ENCODE assay signal across 16 cellular contexts in genomic region chr5:14149672-14150053, GRCh38. TPM values are rescaled to one million over a fixed set of nuclear protein-coding genes. Genes with fewer than 3 reads are reported as not detected.
A peak's percentile ranks its signal among the peaks of the same experiment; 100 is the strongest.
DNase-seq lines count a peak whose midpoint lies in the region; ATAC-seq, FAIRE-seq and TF ChIP-seq lines count a peak whose summit lies in the region.
"Had no signal": no experiment of that assay in that cellular context is flagged by ENCODE, and none has a peak within 500 bp of the region (broad histone marks: within the 10 kb centered on the region; RNA-seq: fewer than 3 reads in every experiment).

No MANE protein-coding gene starts in this region.

- POLR2A ChIA-PET in MCF 10A (lab: Yijun Ruan, JAX) (no interaction called here), HepG2 (lab: Yijun Ruan, JAX) (interaction anchor here (1.2 to 2.5 kb wide), 5 partner anchors 10 to 59 kb away, joined by 3 to 17 read pairs (median 5); no protein-coding TSS in a partner anchor)

- H3K4me3 Mint-ChIP-seq in MCF 10A (ENCODE audit: unreplicated experiment), result no peak overlapping the region
- peak overlapping the region; percentile 35 to 63 for H3K4me3 Mint-ChIP-seq in stimulated activated naive B cell treated with anti-CD40 and anti-IgM and Interleukin-4, amounts not matched to agents 10 μg/mL and 1 μg/mL and 100 μg/mL, for 72 hours

- 7% methylated on average over 2 of the region's 2 CpGs for WGBS in HepG2 (ENCODE audit: low lambda C conversion rate)

- H3K27ac Mint-ChIP-seq in MCF 10A (ENCODE audit: low read depth, unreplicated experiment), result peak overlapping the region; percentile 59
- H3K27ac Mint-ChIP-seq in stimulated activated naive B cell treated with anti-CD40 and anti-IgM and Interleukin-4, amounts not matched to agents 10 μg/mL and 1 μg/mL and 100 μg/mL, for 72 hours, result peak overlapping the region; percentile 82

- H3K4me3 ChIP-seq in breast epithelium (no peak overlapping the region), RWPE2 (ENCODE audit: severe bottlenecking) (no peak overlapping the region), HepG2 (replicated peaks in 1 of 3; ENCODE audit: insufficient read depth in 1 of 3, low read depth in 2 of 3, low read length in 3 of 3) (peak overlapping the region; percentile 44 to 64 (median 51))

- H4K20me1 ChIP-seq in HepG2 (ENCODE audit: insufficient read depth, low read length), result peaks cover 67% of the 10 kb centered on the region

- intact Hi-C loops in MCF 10A (cut with micrococcal nuclease), result no loop called here
- intact Hi-C loops in breast epithelium (cut with DNase I; ENCODE audit: low total_unique reads), result loop anchor here (5.0 kb wide), 1 partner anchor 838 kb away; no protein-coding TSS in a partner anchor
- intact Hi-C loops in HepG2 (cut with micrococcal nuclease; ENCODE audit: unreplicated experiment), result loop anchor here (1.0 to 10.0 kb wide), 4 partner anchors 19 to 515 kb away; partner anchors contain the start of gene OTULIN

- no peaks in the 10 kb centered on the region for H3K27me3 Mint-ChIP-seq in MCF 10A (ENCODE audit: insufficient read depth, unreplicated experiment)
- H3K27me3 Mint-ChIP-seq in stimulated activated naive B cell treated with anti-CD40 and anti-IgM and Interleukin-4, amounts not matched to agents 10 μg/mL and 1 μg/mL and 100 μg/mL, for 72 hours, result no peaks in the 10 kb centered on the region

- peak overlapping the region; percentile 87 for H3K4me2 ChIP-seq in HepG2 (ENCODE audit: low read depth, low read length)

- ATAC-seq in RWPE2 (ENCODE audit: low read depth), result no peak
- peak; percentile 59 for ATAC-seq in HepG2
- ATAC-seq in stimulated activated naive B cell treated with anti-CD40 and anti-IgM and Interleukin-4, amounts not matched to agents 10 μg/mL and 1 μg/mL and 100 μg/mL, for 72 hours (replicated peaks), result no peak
- no peak for ATAC-seq in HG03457 (IDR thresholded peaks at IDR 0.05; ENCODE audit: unreplicated experiment)
- ATAC-seq: left cardiac atrium had no signal

- peak; percentile 64 for FAIRE-seq in HepG2 (lab: Jason Lieb, UNC)
- FAIRE-seq: A204.1 had no signal

- H3K4me1 ChIP-seq in breast epithelium, result peaks cover 10 to 38% of the 10 kb centered on the region in 2 donors
- H3K4me1 ChIP-seq in RWPE2 (ENCODE audit: insufficient read depth, poor library complexity, severe bottlenecking), result peaks cover 58% of the 10 kb centered on the region
- peaks cover 92% of the 10 kb centered on the region for H3K4me1 ChIP-seq in HepG2 (ENCODE audit: insufficient read depth, low read length)

- DNase-seq in MCF 10A (ENCODE audit: unreplicated experiment), result no peak
- DNase-seq in breast epithelium (ENCODE audit: low spot score in 2 of 2), result no peak
- no peak for DNase-seq in RWPE2 (ENCODE audit: low spot score)
- DNase-seq in HepG2 (ENCODE audit: low spot score), result peak; percentile 79
- DNase-seq in stimulated activated naive B cell treated with anti-CD40 and anti-IgM and Interleukin-4, amounts not matched to agents 10 μg/mL and 1 μg/mL and 100 μg/mL, for 72 hours, result no peak
- no peak for DNase-seq in MV-4-11 (lab: John Stamatoyannopoulos, UW)
- DNase-seq in NCI-H1105 treated with DMSO at 0.1 percent for 48 hours (lab: John Stamatoyannopoulos, UW), result no peak
- DNase-seq: activated CD4-positive, CD25-positive, alpha-beta regulatory T cell; activated gamma-delta T cell treated with Interleukin-2 at 50 U/mL for 16 hours; DMS 273 treated with DMSO at 0.1 percent for 48 hours; hippocampal formation; left cardiac atrium; NCI-H187; NCI-H524 treated with DMSO at 0.1 percent for 48 hours had no signal

- no peaks in the 10 kb centered on the region for H3K36me3 ChIP-seq in breast epithelium
- peaks cover 13% of the 10 kb centered on the region for H3K36me3 ChIP-seq in RWPE2 (ENCODE audit: low read depth)
- no peaks in the 10 kb centered on the region for H3K36me3 ChIP-seq in HepG2 (replicated peaks in 1 of 2; ENCODE audit: control insufficient read depth in 1 of 2, insufficient read depth in 2 of 2, low read length in 2 of 2)

- no TSS peak for BruUV-seq in MCF 10A (replicated peaks; lab: Mats Ljungman, UMichigan)
- BruUV-seq in HepG2 (replicated peaks; lab: Mats Ljungman, UMichigan), result no TSS peak

- H3K27ac ChIP-seq in breast epithelium, result no peak overlapping the region
- peak overlapping the region; percentile 5 for H3K27ac ChIP-seq in RWPE2 (ENCODE audit: poor library complexity, severe bottlenecking)
- H3K27ac ChIP-seq in HepG2 (ENCODE audit: extremely low read length, insufficient read depth, low read length), result peak overlapping the region; percentile 77

- TF ChIP-seq EP300 in HepG2 (IDR thresholded peaks at IDR 0.05; ENCODE audit: low read depth in 2 of 2, low read length in 2 of 2) (no peak), HepG2 (CRISPR knock-in tag; IDR thresholded peaks at IDR 0.05; ENCODE audit: borderline replicate concordance) (no peak)

- no peak overlapping the region for H2AFZ ChIP-seq in HepG2 (ENCODE audit: low read length)

- in situ Hi-C loops in HepG2 (cut with HindIII; ENCODE audit: extremely low pct_ligation_motif_present, low pct_unique_long_range_greater_than_20kb), result loop anchor here (10.0 kb wide), 1 partner anchor 115 kb away; no protein-coding TSS in a partner anchor

- H3K79me2 ChIP-seq in HepG2 (ENCODE audit: insufficient read depth, low read length), result peaks cover 96% of the 10 kb centered on the region

- TF ChIP-seq POLR2A in breast epithelium (IDR thresholded peaks at IDR 0.05) (no peak), HepG2 (IDR thresholded peaks at IDR 0.05; ENCODE audit: insufficient read depth in 1 of 2, low read depth in 2 of 2, low read length in 2 of 2) (no peak)

- CTCF ChIA-PET in MCF 10A (lab: Yijun Ruan, JAX), result interaction anchor here (2.3 kb wide), 1 partner anchor 120 kb away, joined by 10 read pairs; no protein-coding TSS in a partner anchor
- CTCF ChIA-PET in HepG2 (lab: Yijun Ruan, JAX; ENCODE audit: low intra/inter-chr PET ratio, low total read pairs), result no interaction called here

- H3K9me3 ChIP-seq in breast epithelium, result no peaks in the 10 kb centered on the region
- no peaks in the 10 kb centered on the region for H3K9me3 ChIP-seq in RWPE2 (ENCODE audit: severe bottlenecking)
- H3K9me3 ChIP-seq in HepG2 (ENCODE audit: low read length), result no peaks in the 10 kb centered on the region

- TF ChIP-seq RAD21 in HepG2 (CRISPR knock-in tag; IDR thresholded peaks at IDR 0.05), result no peak

- no peaks in the 10 kb centered on the region for H3K9me3 Mint-ChIP-seq in MCF 10A (ENCODE audit: unreplicated experiment)
- H3K9me3 Mint-ChIP-seq in stimulated activated naive B cell treated with anti-CD40 and anti-IgM and Interleukin-4, amounts not matched to agents 10 μg/mL and 1 μg/mL and 100 μg/mL, for 72 hours, result no peaks in the 10 kb centered on the region

- peaks cover 10% of the 10 kb centered on the region for H3K36me3 Mint-ChIP-seq in MCF 10A (ENCODE audit: insufficient read depth, unreplicated experiment)
- H3K36me3 Mint-ChIP-seq in stimulated activated naive B cell treated with anti-CD40 and anti-IgM and Interleukin-4, amounts not matched to agents 10 μg/mL and 1 μg/mL and 100 μg/mL, for 72 hours, result peaks cover 2 to 14% of the 10 kb centered on the region in 2 donors

- peaks cover 54% of the 10 kb centered on the region for H3K4me1 Mint-ChIP-seq in MCF 10A (ENCODE audit: insufficient read depth, unreplicated experiment)
- H3K4me1 Mint-ChIP-seq in stimulated activated naive B cell treated with anti-CD40 and anti-IgM and Interleukin-4, amounts not matched to agents 10 μg/mL and 1 μg/mL and 100 μg/mL, for 72 hours, result peaks cover 61 to 65% of the 10 kb centered on the region in 2 donors

- H3K27me3 ChIP-seq in breast epithelium, result no peaks in the 10 kb centered on the region
- no peaks in the 10 kb centered on the region for H3K27me3 ChIP-seq in RWPE2 (ENCODE audit: insufficient read depth, poor library complexity, severe bottlenecking)
- H3K27me3 ChIP-seq in HepG2 (ENCODE audit: control insufficient read depth in 1 of 2, insufficient read depth in 2 of 2, low read length in 2 of 2), result no peaks in the 10 kb centered on the region

- peak overlapping the region; percentile 56 for H3K9ac ChIP-seq in HepG2 (ENCODE audit: insufficient read depth, low read depth, low read length)

- TF ChIP-seq CTCF in MCF 10A (IDR thresholded peaks at IDR 0.05; ENCODE audit: unreplicated experiment) (no peak), breast epithelium (IDR thresholded peaks at IDR 0.05) (no peak), RWPE2 (IDR thresholded peaks at IDR 0.05; ENCODE audit: poor library complexity, severe bottlenecking) (no peak), HepG2 (CRISPR knock-in tag; IDR thresholded peaks at IDR 0.05) (0 out of 2 replicates have a peak, but pooled peaks have one; percentile 4)

RNA-seq across cellular contexts. Expression of gene TRIO, which starts 6.5 kb away (rescaled TPM):
- total RNA-seq in MCF 10A (2022) (134 and 136 TPM in 2 replicates), breast epithelium (100 to 1,000 TPM; 191 to 209 (median 193) TPM), HepG2 (2016; rRNA removed; fragmentation: Illumina TruSeq; extraction: Trizol) (40.1 and 45.2 TPM in 2 replicates)
- 21.2 and 24.0 TPM in 2 replicates for total RNA-seq in HepG2 (2016; cell fraction: cytosol; rRNA removed; fragmentation: Illumina TruSeq; extraction: Trizol; ENCODE audit: low read depth)
- total RNA-seq in HepG2 (2016; cell fraction: insoluble cytoplasmic fraction; rRNA removed; fragmentation: Illumina TruSeq; extraction: Trizol), result 33.5 and 38.3 TPM in 2 replicates
- total RNA-seq in HepG2 (2016; cell fraction: membrane; rRNA removed; fragmentation: Illumina TruSeq; extraction: Trizol), result 21.6 and 23.8 TPM in 2 replicates
- total RNA-seq in HepG2 (2016; cell fraction: nucleus; rRNA removed; fragmentation: Illumina TruSeq; extraction: Trizol), result 110 and 124 TPM in 2 replicates
- 45.9 and 54.9 TPM in 2 replicates for polyA plus RNA-seq in HepG2 (2011; rRNA removed)
- 21.6 and 26.5 TPM in 2 replicates for polyA plus RNA-seq in HepG2 (2011; cell fraction: cytosol; rRNA removed)
- polyA plus RNA-seq in HepG2 (2011; cell fraction: nucleus; rRNA removed), result 164 and 205 TPM in 2 replicates
- polyA plus RNA-seq in HepG2 (2012), result 38.4 and 43.8 TPM in 2 replicates
- 0.63 and 1.0 TPM in 2 replicates for polyA plus RNA-seq in HepG2 (2016; cell fraction: cytosol; fragmentation: Illumina TruSeq; extraction: Trizol; ENCODE audit: low read depth)
- 11.0 and 18.7 TPM in 2 replicates for polyA plus RNA-seq in HepG2 (2016; cell fraction: insoluble cytoplasmic fraction; fragmentation: Illumina TruSeq; extraction: Trizol; ENCODE audit: low read depth)
- polyA plus RNA-seq in HepG2 (2016; cell fraction: membrane; fragmentation: Illumina TruSeq; extraction: Trizol; ENCODE audit: low read depth), result 2.1 and 2.3 TPM in 2 replicates
- polyA plus RNA-seq in HepG2 (2016; cell fraction: nucleus; fragmentation: Illumina TruSeq; extraction: Trizol; ENCODE audit: insufficient read depth, low read depth), result 112 and 131 TPM in 2 replicates
- 240 and 302 TPM in 2 replicates for polyA minus RNA-seq in HepG2 (2011; rRNA and poly(A)+ RNA removed; ENCODE audit: low replicate concordance)
- 39.7 and 40.6 TPM in 2 replicates for polyA minus RNA-seq in HepG2 (2011; cell fraction: cytosol; rRNA and poly(A)+ RNA removed)
- 318 and 321 TPM in 2 replicates for polyA minus RNA-seq in HepG2 (2011; cell fraction: nucleus; rRNA and poly(A)+ RNA removed)

Comparison
In these comparisons a context has a peak if more than half of its experiments do, and no peak if none do; other contexts are left out.
1. H3K27ac ChIP-seq: peak in RWPE2 (single experiment) and HepG2 (single experiment); none in breast epithelium (0 of 2).
2. H3K4me3 ChIP-seq: peak in HepG2 (3 of 3); none in breast epithelium (0 of 3) and RWPE2 (single experiment).